ENCODE assay signal across 8 cellular contexts in the genomic region with DNA sequence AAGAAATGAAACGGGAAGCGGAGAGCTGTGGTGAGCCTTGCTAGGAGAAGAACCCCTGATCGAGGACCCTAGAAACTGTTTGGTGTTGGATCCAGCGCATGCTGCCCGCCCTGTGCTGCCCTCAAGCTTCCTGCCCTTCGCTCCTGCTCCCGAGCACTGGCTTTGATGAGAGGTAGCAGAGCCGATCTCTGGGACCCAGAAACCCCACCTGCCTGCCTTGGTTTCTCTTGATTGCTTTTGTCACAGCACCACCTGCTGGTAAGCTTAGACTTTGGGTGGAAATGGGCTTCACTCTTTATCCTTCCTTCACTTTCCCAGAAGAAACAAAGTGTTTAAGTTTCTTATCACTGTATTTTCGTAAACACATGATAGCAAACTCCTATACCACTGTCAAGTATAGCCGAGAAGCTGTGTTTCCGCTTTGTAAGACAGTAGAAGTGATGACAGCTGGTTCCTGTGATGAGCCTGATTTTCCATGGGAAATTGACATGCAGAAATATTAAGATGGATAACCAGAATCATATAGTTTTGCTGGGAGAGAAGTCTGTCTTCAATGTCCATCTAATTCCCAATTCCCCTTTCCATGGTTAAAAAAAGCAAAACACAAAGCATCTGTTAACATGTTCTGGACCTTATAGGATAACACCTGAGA.
DNase-seq lines count a peak whose midpoint lies in the region; ATAC-seq and TF ChIP-seq lines count a peak whose summit lies in the region.

No MANE protein-coding gene starts in this region.

- no peak overlapping the region for H4K5ac ChIP-seq in mesendoderm (ENCODE audit: low read length)

- WGBS in mesendoderm (ENCODE audit: extremely low coverage, insufficient coverage, low lambda C conversion rate) = no CpG with 5 or more reads among the region's 11 CpGs

- ATAC-seq in GM21619 (IDR thresholded peaks at IDR 0.05; ENCODE audit: unreplicated experiment) (peak; percentile 59), GM19397 (IDR thresholded peaks at IDR 0.05; ENCODE audit: unreplicated experiment) (no peak)
- peak; percentile 56 for ATAC-seq in effector memory CD8-positive, alpha-beta T cell (replicated peaks)

- H3K27me3 ChIP-seq in mesendoderm (ENCODE audit: insufficient read depth, low read length, poor library complexity) = no peaks in the 10 kb centered on the region

- no peaks in the 10 kb centered on the region for H3K79me2 ChIP-seq in mesendoderm (ENCODE audit: control insufficient read depth, insufficient read depth, low read length)

- H3K4me1 ChIP-seq in mesendoderm (ENCODE audit: control insufficient read depth, low read depth, low read length) = no peaks in the 10 kb centered on the region

- H3K9me3 Mint-ChIP-seq in effector memory CD8-positive, alpha-beta T cell = no peaks in the 10 kb centered on the region

- no peak overlapping the region for H3K56ac ChIP-seq in mesendoderm (ENCODE audit: low read length)

- H3K4me3 Mint-ChIP-seq in effector memory CD8-positive, alpha-beta T cell = peak overlapping the region; percentile 17 to 40

- H3K18ac ChIP-seq in mesendoderm (ENCODE audit: low read length) = no peak overlapping the region

- H3K27me3 Mint-ChIP-seq in effector memory CD8-positive, alpha-beta T cell = peaks cover 0 to 3% of the 10 kb centered on the region in 2 donors

- H2AK5ac ChIP-seq in mesendoderm (ENCODE audit: low read length) = no peak overlapping the region

- H3K36me3 Mint-ChIP-seq in effector memory CD8-positive, alpha-beta T cell (ENCODE audit: insufficient read depth) = peaks cover 3% of the 10 kb centered on the region

- no peak overlapping the region for H3K23ac ChIP-seq in mesendoderm (ENCODE audit: low read length)

- DNase-seq in NCI-H345 treated with DMSO at 0.1 percent for 48 hours (lab: John Stamatoyannopoulos, UW; ENCODE audit: unreplicated experiment) (peak; percentile 7), mesendoderm (peak; percentile 73)
- peak; percentile 80 for DNase-seq in activated CD8-positive, alpha-beta memory T cell treated with anti-CD3 and anti-CD28 coated beads for 24 hours
- peak; percentile 42 to 50 (median 45) for DNase-seq in effector memory CD8-positive, alpha-beta T cell
- peak; percentile 74 for DNase-seq in stimulated activated CD8-positive, alpha-beta memory T cell treated with anti-CD3 and anti-CD28 coated beads, Interleukin-4, amount 100 ng/mL, for 48 hours

- no peak overlapping the region for H4K8ac ChIP-seq in mesendoderm (ENCODE audit: low read depth, low read length)

- H3K4me1 Mint-ChIP-seq in effector memory CD8-positive, alpha-beta T cell (ENCODE audit: low read depth in 2 of 2) = peaks cover 4 to 6% of the 10 kb centered on the region in 2 donors

- H3K4ac ChIP-seq in mesendoderm (ENCODE audit: low read depth, low read length) = no peak overlapping the region

- H3K36me3 ChIP-seq in mesendoderm (ENCODE audit: control insufficient read depth, insufficient read depth, low read length) = no peaks in the 10 kb centered on the region

- H3K9ac ChIP-seq in mesendoderm (ENCODE audit: low read length) = no peak overlapping the region

- H2BK15ac ChIP-seq in mesendoderm (replicated peaks; ENCODE audit: low read depth) = no peak overlapping the region

- H3K79me1 ChIP-seq in mesendoderm (ENCODE audit: low read length) = no peaks in the 10 kb centered on the region

- no peak overlapping the region for H2BK5ac ChIP-seq in mesendoderm (ENCODE audit: low read length)

- no peak overlapping the region for H3K4me3 ChIP-seq in mesendoderm (ENCODE audit: low read length)

- H3K27ac Mint-ChIP-seq in effector memory CD8-positive, alpha-beta T cell = peak overlapping the region in 1 of 2 donors; percentile 12

- peak; percentile 81 for TF ChIP-seq CTCF in C4-2B (conservative IDR thresholded peaks at IDR 0.05)

- H2BK120ac ChIP-seq in mesendoderm (ENCODE audit: low read depth, low read length) = no peak overlapping the region

- H3K27ac ChIP-seq in C4-2B (no peak overlapping the region), mesendoderm (ENCODE audit: low read depth, low read length) (no peak overlapping the region)

- H3K4me2 ChIP-seq in mesendoderm (ENCODE audit: low read length) = no peak overlapping the region

Comparison
In these comparisons a context has a peak if more than half of its experiments do, and no peak if none do; other contexts are left out.
1. DNase-seq: peak in every context shown above with its lines; median percentile 80 in activated CD8-positive, alpha-beta memory T cell treated with anti-CD3 and anti-CD28 coated beads for 24 hours; 74 in stimulated activated CD8-positive, alpha-beta memory T cell treated with anti-CD3 and anti-CD28 coated beads, Interleukin-4, amount 100 ng/mL, for 48 hours; 73 in mesendoderm; 45 in effector memory CD8-positive, alpha-beta T cell; 7 in NCI-H345 treated with DMSO at 0.1 percent for 48 hours.